Comparison of ENCODE assay signal across 9 cellular contexts in genomic region chr5:102971693-102972293, GRCh38.
A peak's percentile ranks its signal among the peaks of the same experiment; 100 is the strongest.
DNase-seq lines count a peak whose midpoint lies in the region; ATAC-seq and TF ChIP-seq lines count a peak whose summit lies in the region.
"Had no signal": no experiment of that assay in that cellular context is flagged by ENCODE, and none has a peak within 500 bp of the region (broad histone marks: within the 10 kb centered on the region; RNA-seq: fewer than 3 reads in every experiment).

No MANE protein-coding gene starts in this region.

- H3K4me1 ChIP-seq in Karpas-422 (ENCODE audit: low read length) (no peaks in the 10 kb centered on the region), mammary epithelial cell (ENCODE audit: insufficient read depth, low read length) (no peaks in the 10 kb centered on the region)

- no peak for DNase-seq in natural killer cell
- no peak for DNase-seq in natural killer cell treated with Interleukin-12 subunit alpha and Interleukin-12 subunit beta and Interleukin-15 and Interleukin-18, amount 100 ng/mL, for 72 hours (ENCODE audit: low spot score)
- peak; percentile 53 for DNase-seq in Karpas-422
- DNase-seq in mammary epithelial cell = peak; percentile 9
- peak; percentile 34 for DNase-seq in medulla oblongata (ENCODE audit: extremely low spot score)
- DNase-seq in NCI-H187 treated with DMSO at 0.1 percent for 48 hours (lab: John Stamatoyannopoulos, UW) = no peak
- DNase-seq in CD14-positive monocyte (ENCODE audit: low spot score) = no peak
- DNase-seq in erythroblast (lab: John Stamatoyannopoulos, UW) = no peak
- DNase-seq: activated naive CD8-positive, alpha-beta T cell treated with anti-CD3 and anti-CD28 coated beads, Interleukin-2, amount 10 ng/mL, durations not matched to agents 7 days and 5 days had no signal

- dilution Hi-C loops in mammary epithelial cell (cut with HindIII; ENCODE audit: low sequenced_read_pairs) = no loop called here

- TF ChIP-seq CTCF in natural killer cell (IDR thresholded peaks at IDR 0.05) (peak; percentile 35), mammary epithelial cell (conservative IDR thresholded peaks at IDR 0.05 in 1 of 2, IDR thresholded peaks at IDR 0.05 in 1 of 2; ENCODE audit: extremely low read depth in 1 of 2, insufficient read depth in 1 of 2, low read depth in 1 of 2, low read length in 2 of 2) (peak; percentile 31 to 53), CD14-positive monocyte (IDR thresholded peaks at IDR 0.05) (no peak)

- H3K27ac ChIP-seq in Karpas-422 (ENCODE audit: low read length) = no peak overlapping the region
- H3K27ac ChIP-seq in mammary epithelial cell (ENCODE audit: insufficient read depth, low read depth, low read length) = no peak overlapping the region

- no peaks in the 10 kb centered on the region for H4K20me1 ChIP-seq in Karpas-422 (ENCODE audit: insufficient read depth, low read depth, low read length)
- no peaks in the 10 kb centered on the region for H4K20me1 ChIP-seq in mammary epithelial cell (ENCODE audit: insufficient read depth, low read length)

- H3K9me3 ChIP-seq in Karpas-422 (ENCODE audit: low read length) (no peaks in the 10 kb centered on the region), mammary epithelial cell (replicated peaks; ENCODE audit: insufficient read depth, low read length) (no peaks in the 10 kb centered on the region)

- intact Hi-C loops in natural killer cell (cut with micrococcal nuclease) (loop anchor here (1.0 to 10.0 kb wide), 2 partner anchors 107 to 191 kb away; no protein-coding TSS in a partner anchor), mammary epithelial cell (cut with micrococcal nuclease) (loop anchor here (1.0 to 5.0 kb wide), 4 partner anchors 166 to 389 kb away; no protein-coding TSS in a partner anchor), CD14-positive monocyte (cut with micrococcal nuclease) (no loop called here)

- H3K4me2 ChIP-seq in Karpas-422 (ENCODE audit: low read depth, low read length, poor library complexity, severe bottlenecking) = no peak overlapping the region
- no peak overlapping the region for H3K4me2 ChIP-seq in mammary epithelial cell (ENCODE audit: insufficient read depth, low read depth, low read length)

- H3K9me3 Mint-ChIP-seq in natural killer cell (no peaks in the 10 kb centered on the region), CD14-positive monocyte (no peaks in the 10 kb centered on the region)
- no peaks in the 10 kb centered on the region for H3K9me3 Mint-ChIP-seq in natural killer cell treated with Interleukin-12 subunit alpha and Interleukin-12 subunit beta and Interleukin-15 and Interleukin-18, amount 100 ng/mL, for 72 hours
- H3K9me3 Mint-ChIP-seq: activated naive CD8-positive, alpha-beta T cell treated with anti-CD3 and anti-CD28 coated beads, Interleukin-2, amount 10 ng/mL, durations not matched to agents 7 days and 5 days had no signal

- CTCF ChIA-PET in mammary epithelial cell (lab: Charles Lee; ENCODE audit: low non-redundant PET) = interaction anchor here (0.7 kb wide), 1 partner anchor 106 kb away, joined by 5 read pairs; no protein-coding TSS in a partner anchor

- no peak overlapping the region for H3K4me3 Mint-ChIP-seq in natural killer cell
- no peak overlapping the region for H3K4me3 Mint-ChIP-seq in natural killer cell treated with Interleukin-12 subunit alpha and Interleukin-12 subunit beta and Interleukin-15 and Interleukin-18, amount 100 ng/mL, for 72 hours
- no peak overlapping the region for H3K4me3 Mint-ChIP-seq in CD14-positive monocyte
- H3K4me3 Mint-ChIP-seq: activated naive CD8-positive, alpha-beta T cell treated with anti-CD3 and anti-CD28 coated beads, Interleukin-2, amount 10 ng/mL, durations not matched to agents 7 days and 5 days had no signal

- no peak overlapping the region for H2AFZ ChIP-seq in Karpas-422 (ENCODE audit: low read length)
- H2AFZ ChIP-seq in mammary epithelial cell (ENCODE audit: low read depth, low read length) = no peak overlapping the region

- no TSS peak for BruUV-seq in mammary epithelial cell (replicated peaks; lab: Mats Ljungman, UMichigan)

- H3K4me3 ChIP-seq in Karpas-422 (ENCODE audit: low read length) (no peak overlapping the region), mammary epithelial cell (replicated peaks in 1 of 3; ENCODE audit: insufficient read depth in 1 of 3, low read depth in 2 of 3, low read length in 3 of 3) (no peak overlapping the region)

- no peaks in the 10 kb centered on the region for H3K36me3 ChIP-seq in Karpas-422 (ENCODE audit: insufficient read depth, low read length)
- H3K36me3 ChIP-seq in mammary epithelial cell (ENCODE audit: insufficient read depth, low read length) = peaks cover 10% of the 10 kb centered on the region

- H3K27me3 ChIP-seq in Karpas-422 (ENCODE audit: low read length) (no peaks in the 10 kb centered on the region), mammary epithelial cell (ENCODE audit: insufficient read depth, low read length) (no peaks in the 10 kb centered on the region)

- no peaks in the 10 kb centered on the region for H3K9me2 ChIP-seq in Karpas-422 (replicated peaks; ENCODE audit: insufficient read depth, low read length)

- H3K27ac Mint-ChIP-seq in natural killer cell = peak overlapping the region in 1 of 2 donors; percentile 38
- H3K27ac Mint-ChIP-seq in natural killer cell treated with Interleukin-12 subunit alpha and Interleukin-12 subunit beta and Interleukin-15 and Interleukin-18, amount 100 ng/mL, for 72 hours = peak overlapping the region in 1 of 2 donors; percentile 51
- no peak overlapping the region for H3K27ac Mint-ChIP-seq in CD14-positive monocyte
- H3K27ac Mint-ChIP-seq: activated naive CD8-positive, alpha-beta T cell treated with anti-CD3 and anti-CD28 coated beads, Interleukin-2, amount 10 ng/mL, durations not matched to agents 7 days and 5 days had no signal

- in situ Hi-C loops in mammary epithelial cell (cut with MboI; ENCODE audit: low sequenced_read_pairs in 2 of 2) = no loop called here

- peak; percentile 63 to 67 (median 67) for ATAC-seq in natural killer cell
- ATAC-seq in natural killer cell treated with Interleukin-12 subunit alpha and Interleukin-12 subunit beta and Interleukin-15 and Interleukin-18, amount 100 ng/mL, for 72 hours = no peak

- peaks cover 9 to 16% of the 10 kb centered on the region in 2 donors for H3K4me1 Mint-ChIP-seq in natural killer cell
- H3K4me1 Mint-ChIP-seq in natural killer cell treated with Interleukin-12 subunit alpha and Interleukin-12 subunit beta and Interleukin-15 and Interleukin-18, amount 100 ng/mL, for 72 hours (ENCODE audit: low read depth in 2 of 2) = peaks cover 0 to 13% of the 10 kb centered on the region in 2 donors
- peaks cover 5% of the 10 kb centered on the region for H3K4me1 Mint-ChIP-seq in CD14-positive monocyte
- H3K4me1 Mint-ChIP-seq: activated naive CD8-positive, alpha-beta T cell treated with anti-CD3 and anti-CD28 coated beads, Interleukin-2, amount 10 ng/mL, durations not matched to agents 7 days and 5 days had no signal

- WGBS in mammary epithelial cell (ENCODE audit: low coverage, missing lambda C conversion rate) = 67% methylated on average over 1 of the region's 1 CpG

- H3K9ac ChIP-seq in Karpas-422 (ENCODE audit: low read length) (no peak overlapping the region), mammary epithelial cell (ENCODE audit: insufficient read depth, low read length) (no peak overlapping the region)

- H3K79me2 ChIP-seq in Karpas-422 (ENCODE audit: low read length) (no peaks in the 10 kb centered on the region), mammary epithelial cell (ENCODE audit: insufficient read depth, low read length) (no peaks in the 10 kb centered on the region)

- TF ChIP-seq POLR2A in erythroblast (IDR thresholded peaks at IDR 0.05; ENCODE audit: low read length) = no peak

- no peaks in the 10 kb centered on the region for H3K27me3 Mint-ChIP-seq in natural killer cell (ENCODE audit: low read depth in 2 of 2)
- H3K27me3 Mint-ChIP-seq in natural killer cell treated with Interleukin-12 subunit alpha and Interleukin-12 subunit beta and Interleukin-15 and Interleukin-18, amount 100 ng/mL, for 72 hours = no peaks in the 10 kb centered on the region
- H3K27me3 Mint-ChIP-seq in CD14-positive monocyte (ENCODE audit: low read depth in 3 of 3) = peaks cover 0 to 2% (median 0%) of the 10 kb centered on the region in 3 donors
- H3K27me3 Mint-ChIP-seq: activated naive CD8-positive, alpha-beta T cell treated with anti-CD3 and anti-CD28 coated beads, Interleukin-2, amount 10 ng/mL, durations not matched to agents 7 days and 5 days had no signal

- no peaks in the 10 kb centered on the region for H3K36me3 Mint-ChIP-seq in natural killer cell
- no peaks in the 10 kb centered on the region for H3K36me3 Mint-ChIP-seq in natural killer cell treated with Interleukin-12 subunit alpha and Interleukin-12 subunit beta and Interleukin-15 and Interleukin-18, amount 100 ng/mL, for 72 hours
- peaks cover 4 to 7% of the 10 kb centered on the region in 2 donors for H3K36me3 Mint-ChIP-seq in CD14-positive monocyte

Comparison
In these comparisons a context has a peak if more than half of its experiments do, and no peak if none do; other contexts are left out.
1. ATAC-seq: peak in natural killer cell (3 of 3); none in natural killer cell treated with Interleukin-12 subunit alpha and Interleukin-12 subunit beta and Interleukin-15 and Interleukin-18, amount 100 ng/mL, for 72 hours (0 of 2).
2. DNase-seq: peak in Karpas-422 (single experiment), mammary epithelial cell (single experiment) and medulla oblongata (single experiment); none in natural killer cell (single experiment), natural killer cell treated with Interleukin-12 subunit alpha and Interleukin-12 subunit beta and Interleukin-15 and Interleukin-18, amount 100 ng/mL, for 72 hours (single experiment), NCI-H187 treated with DMSO at 0.1 percent for 48 hours (single experiment), CD14-positive monocyte (single experiment) and erythroblast (0 of 2).
3. intact Hi-C loops: an anchor here in natural killer cell (1.0 to 10.0 kb wide) and mammary epithelial cell (1.0 to 5.0 kb wide); none called in CD14-positive monocyte.